In genomic region chr5:83718195-83718825, GRCh38 we compare ENCODE assay signal across 8 cellular contexts. TPM values are rescaled to one million over a fixed set of nuclear protein-coding genes. Genes with fewer than 3 reads are reported as not detected.
DNase-seq lines count a peak whose midpoint lies in the region; ATAC-seq, FAIRE-seq and TF ChIP-seq lines count a peak whose summit lies in the region.

No MANE protein-coding gene starts in this region.

- H3K36me3 Mint-ChIP-seq in activated CD4-positive, alpha-beta memory T cell treated with anti-CD3 and anti-CD28 coated beads for 36 hours, result no peaks in the 10 kb centered on the region
- no peaks in the 10 kb centered on the region for H3K36me3 Mint-ChIP-seq in activated CD4-positive, alpha-beta memory T cell treated with anti-CD3 and anti-CD28 coated beads, Interleukin-2, amount 10 ng/mL, durations not matched to agents 7 days and 5 days (ENCODE audit: low read depth)

- ATAC-seq in GM21825 (IDR thresholded peaks at IDR 0.05; ENCODE audit: unreplicated experiment) (peak; percentile 87), K562 (peak; percentile 94)
- ATAC-seq in stimulated activated naive CD8-positive, alpha-beta T cell treated with anti-CD3 and anti-CD28 coated beads, Interleukin-15, amount 100 ng/mL, for 72 hours, result peak; percentile 61

- no peak overlapping the region for H3K4me3 ChIP-seq in K562

- no peaks in the 10 kb centered on the region for H3K9me3 ChIP-seq in K562 (replicated peaks; ENCODE audit: control insufficient read depth, insufficient read depth, low read depth, low read length)

- intact Hi-C loops in activated CD4-positive, alpha-beta memory T cell treated with anti-CD3 and anti-CD28 coated beads for 36 hours (cut with micrococcal nuclease), result loop anchor here (5.0 kb wide), 1 partner anchor 539 kb away; no protein-coding TSS in a partner anchor
- intact Hi-C loops in K562 (cut with micrococcal nuclease), result no loop called here

- CTCF ChIA-PET in activated CD4-positive, alpha-beta memory T cell treated with anti-CD3 and anti-CD28 coated beads for 36 hours (lab: Charles Lee), result interaction anchor here (0.7 kb wide), 1 partner anchor 12 kb away, joined by 3 read pairs; no protein-coding TSS in a partner anchor
- CTCF ChIA-PET in activated CD4-positive, alpha-beta memory T cell treated with anti-CD3 and anti-CD28 coated beads, Interleukin-2, amount 10 ng/mL, durations not matched to agents 7 days and 5 days (lab: Charles Lee), result interaction anchor here (1.2 to 1.6 kb wide), 3 partner anchors 9 to 209 kb away, joined by 3 to 6 read pairs (median 3); no protein-coding TSS in a partner anchor
- CTCF ChIA-PET in K562 (lab: Yijun Ruan, JAX; ENCODE audit: low intra/inter-chr PET ratio), result no interaction called here

- no peak for TF ChIP-seq EP300 in K562 (IDR thresholded peaks at IDR 0.05; ENCODE audit: low read length)

- no peaks in the 10 kb centered on the region for H3K9me1 ChIP-seq in K562 (ENCODE audit: control insufficient read depth, insufficient read depth, low read length)

- peaks cover 0 to 8% of the 10 kb centered on the region in 2 experiments; a peak in 1 of 5 replicates for H3K4me1 ChIP-seq in K562 (replicated peaks in 1 of 2; ENCODE audit: control insufficient read depth in 2 of 2, insufficient read depth in 2 of 2, low read length in 2 of 2)

- no peak overlapping the region for H3K27ac Mint-ChIP-seq in activated CD4-positive, alpha-beta memory T cell treated with anti-CD3 and anti-CD28 coated beads for 36 hours
- no peak overlapping the region for H3K27ac Mint-ChIP-seq in activated CD4-positive, alpha-beta memory T cell treated with anti-CD3 and anti-CD28 coated beads, Interleukin-2, amount 10 ng/mL, durations not matched to agents 7 days and 5 days
- no peak overlapping the region for H3K27ac Mint-ChIP-seq in stimulated activated naive CD8-positive, alpha-beta T cell treated with anti-CD3 and anti-CD28 coated beads, Interleukin-15, amount 100 ng/mL, for 72 hours

- POLR2A ChIA-PET in activated CD4-positive, alpha-beta memory T cell treated with anti-CD3 and anti-CD28 coated beads for 36 hours (lab: Charles Lee), result no interaction called here
- POLR2A ChIA-PET in activated CD4-positive, alpha-beta memory T cell treated with anti-CD3 and anti-CD28 coated beads, Interleukin-2, amount 10 ng/mL, durations not matched to agents 7 days and 5 days (lab: Charles Lee), result no interaction called here
- POLR2A ChIA-PET in K562 (lab: Yijun Ruan, JAX), result no interaction called here

- no peak overlapping the region for H3K9ac ChIP-seq in K562 (ENCODE audit: insufficient read depth in 1 of 2, low read depth in 2 of 2, low read length in 2 of 2)

- FAIRE-seq in HTR-8/SVneo (lab: Jason Lieb, UNC), result no peak
- FAIRE-seq in K562 (lab: Jason Lieb, UNC), result peak; percentile 86

- H2AFZ ChIP-seq in K562 (ENCODE audit: low read depth, low read length), result no peak overlapping the region

- under 1% methylated on average over 6 of the region's 6 CpGs for WGBS in K562 (ENCODE audit: insufficient coverage, low coverage, missing lambda C conversion rate)

- TF ChIP-seq CTCF in K562 (IDR thresholded peaks at IDR 0.05 in 2 of 3, conservative IDR thresholded peaks at IDR 0.05 in 1 of 3; ENCODE audit: insufficient read depth in 2 of 3, low read depth in 1 of 3, low read length in 3 of 3), result peak; percentile 41 to 76 (median 72)

- no TSS peak for BruUV-seq in K562 (replicated peaks; lab: Mats Ljungman, UMichigan)

- H3K4me3 Mint-ChIP-seq in activated CD4-positive, alpha-beta memory T cell treated with anti-CD3 and anti-CD28 coated beads for 36 hours, result no peak overlapping the region
- no peak overlapping the region for H3K4me3 Mint-ChIP-seq in activated CD4-positive, alpha-beta memory T cell treated with anti-CD3 and anti-CD28 coated beads, Interleukin-2, amount 10 ng/mL, durations not matched to agents 7 days and 5 days
- H3K4me3 Mint-ChIP-seq in stimulated activated naive CD8-positive, alpha-beta T cell treated with anti-CD3 and anti-CD28 coated beads, Interleukin-15, amount 100 ng/mL, for 72 hours, result no peak overlapping the region

- peaks cover 3 to 18% of the 10 kb centered on the region in 2 experiments; a peak in 3 of 5 replicates for H3K27me3 ChIP-seq in K562 (ENCODE audit: control insufficient read depth in 2 of 2, insufficient read depth in 2 of 2, low read length in 2 of 2)

- in situ Hi-C loops in K562 (cut with MboI), result no loop called here

- no peaks in the 10 kb centered on the region for H4K20me1 ChIP-seq in K562 (replicated peaks; ENCODE audit: control insufficient read depth, insufficient read depth, low read length)

- H3K27ac ChIP-seq in K562 (ENCODE audit: extremely low read depth, low read depth, low read length), result no peak overlapping the region

- peaks cover 6% of the 10 kb centered on the region for H3K4me1 Mint-ChIP-seq in activated CD4-positive, alpha-beta memory T cell treated with anti-CD3 and anti-CD28 coated beads for 36 hours (ENCODE audit: low read depth)
- H3K4me1 Mint-ChIP-seq in activated CD4-positive, alpha-beta memory T cell treated with anti-CD3 and anti-CD28 coated beads, Interleukin-2, amount 10 ng/mL, durations not matched to agents 7 days and 5 days, result peaks cover 4% of the 10 kb centered on the region
- peaks cover 12% of the 10 kb centered on the region for H3K4me1 Mint-ChIP-seq in stimulated activated naive CD8-positive, alpha-beta T cell treated with anti-CD3 and anti-CD28 coated beads, Interleukin-15, amount 100 ng/mL, for 72 hours

- no peaks in the 10 kb centered on the region for H3K9me3 Mint-ChIP-seq in activated CD4-positive, alpha-beta memory T cell treated with anti-CD3 and anti-CD28 coated beads for 36 hours
- no peaks in the 10 kb centered on the region for H3K9me3 Mint-ChIP-seq in activated CD4-positive, alpha-beta memory T cell treated with anti-CD3 and anti-CD28 coated beads, Interleukin-2, amount 10 ng/mL, durations not matched to agents 7 days and 5 days
- no peaks in the 10 kb centered on the region for H3K9me3 Mint-ChIP-seq in stimulated activated naive CD8-positive, alpha-beta T cell treated with anti-CD3 and anti-CD28 coated beads, Interleukin-15, amount 100 ng/mL, for 72 hours

- peaks cover 45% of the 10 kb centered on the region for H3K27me3 Mint-ChIP-seq in activated CD4-positive, alpha-beta memory T cell treated with anti-CD3 and anti-CD28 coated beads for 36 hours
- peaks cover 42% of the 10 kb centered on the region for H3K27me3 Mint-ChIP-seq in activated CD4-positive, alpha-beta memory T cell treated with anti-CD3 and anti-CD28 coated beads, Interleukin-2, amount 10 ng/mL, durations not matched to agents 7 days and 5 days
- H3K27me3 Mint-ChIP-seq in stimulated activated naive CD8-positive, alpha-beta T cell treated with anti-CD3 and anti-CD28 coated beads, Interleukin-15, amount 100 ng/mL, for 72 hours, result peaks cover 51% of the 10 kb centered on the region

- H3K4me2 ChIP-seq in K562 (ENCODE audit: insufficient read depth, low read length), result no peak overlapping the region

- H3K79me2 ChIP-seq in K562 (ENCODE audit: control insufficient read depth, insufficient read depth, low read length), result no peaks in the 10 kb centered on the region

- TF ChIP-seq POLR2A in K562 (conservative IDR thresholded peaks at IDR 0.05), result no peak

- H3K36me3 ChIP-seq in K562 (ENCODE audit: control insufficient read depth, insufficient read depth, low read length), result no peaks in the 10 kb centered on the region

- peak; percentile 81 to 83 for TF ChIP-seq RAD21 in K562 (CRISPR knock-in tag; conservative IDR thresholded peaks at IDR 0.05 in 1 of 2, IDR thresholded peaks at IDR 0.05 in 1 of 2)

- peak; percentile 18 for DNase-seq in activated CD4-positive, alpha-beta memory T cell treated with anti-CD3 and anti-CD28 coated beads for 36 hours
- no peak for DNase-seq in activated CD4-positive, alpha-beta memory T cell treated with anti-CD3 and anti-CD28 coated beads, Interleukin-2, amount 10 ng/mL, durations not matched to agents 7 days and 5 days
- DNase-seq in HTR-8/SVneo (ENCODE audit: insufficient read length, low spot score), result peak; percentile 43
- DNase-seq in NCI-H774 (lab: John Stamatoyannopoulos, UW), result peak; percentile 64
- peak; percentile 42 to 59 (median 50) for DNase-seq in K562 (ENCODE audit: extremely low read depth in 1 of 4, low spot score in 3 of 4)
- DNase-seq in iris pigment epithelial cell (ENCODE audit: low read depth), result peak; percentile 72
- peak; percentile 9 to 15 for DNase-seq in stimulated activated naive CD8-positive, alpha-beta T cell treated with anti-CD3 and anti-CD28 coated beads, Interleukin-15, amount 100 ng/mL, for 72 hours

TF ChIP-seq in K562, 482 proteins besides CTCF, POLR2A, EP300 and RAD21 (continues in another document):
- TF ChIP-seq DACH1 (IDR thresholded peaks at IDR 0.05; ENCODE audit: partially characterized antibody), result peak; percentile 38
- TF ChIP-seq RBM39 (optimal IDR thresholded peaks at IDR 0.05; ENCODE audit: low read depth, low read length), result no peak
- no peak for TF ChIP-seq XRCC5 (IDR thresholded peaks at IDR 0.05; ENCODE audit: low read depth, low read length)
- no peak for TF ChIP-seq NFYB (IDR thresholded peaks at IDR 0.05; ENCODE audit: extremely low read depth, insufficient read length)

RNA-seq across cellular contexts. Expression of gene HAPLN1, which starts 2.3 kb away (rescaled TPM):
- not detected for total RNA-seq in activated CD4-positive, alpha-beta memory T cell treated with anti-CD3 and anti-CD28 coated beads for 36 hours
- not detected for total RNA-seq in activated CD4-positive, alpha-beta memory T cell treated with anti-CD3 and anti-CD28 coated beads, Interleukin-2, amount 10 ng/mL, durations not matched to agents 7 days and 5 days
- total RNA-seq in K562 (2011; cell fraction: chromatin; rRNA removed; ENCODE audit: low replicate concordance), result not detected in 2 replicates
- total RNA-seq in K562 (2011; cell fraction: nucleolus; rRNA removed), result not detected in 2 replicates
- total RNA-seq in K562 (2011; cell fraction: nucleoplasm; rRNA removed), result not detected in 2 replicates
- total RNA-seq in K562 (2014; rRNA removed), result not detected in 2 replicates
- total RNA-seq in K562 (2014; rRNA removed; fragmentation: Illumina TruSeq; extraction: Trizol), result not detected in 2 replicates
- not detected in 2 replicates for total RNA-seq in K562 (2015; rRNA removed; fragmentation: Illumina TruSeq; extraction: Trizol)
- not detected in 2 replicates for total RNA-seq in K562 (2021)
- polyA plus RNA-seq in K562 (2011; rRNA removed), result not detected in 2 replicates
- not detected in 2 replicates for polyA plus RNA-seq in K562 (2011; cell fraction: cytosol; rRNA removed)
- not detected in 2 replicates for polyA plus RNA-seq in K562 (2011; cell fraction: nucleus; rRNA removed)
- polyA plus RNA-seq in K562 (2012), result not detected in 2 replicates
- not detected in 2 replicates for polyA plus RNA-seq in K562 (2014; fragmentation: Illumina TruSeq; extraction: Trizol)
- polyA plus RNA-seq in K562 (2014; fragmentation: Nextera tagmentation; extraction: Ambion mirVana), result not detected
- not detected in 2 replicates for polyA plus RNA-seq in K562 (2014; rRNA removed)
- polyA minus RNA-seq in K562 (2011; rRNA and poly(A)+ RNA removed), result not detected in 2 replicates
- polyA minus RNA-seq in K562 (2011; cell fraction: cytosol; rRNA and poly(A)+ RNA removed), result not detected in 2 replicates
- polyA minus RNA-seq in K562 (2011; cell fraction: nucleus; rRNA and poly(A)+ RNA removed), result not detected in 2 replicates
